ENCODE assay signal across 25 cellular contexts in genomic region chr12:11739980-11740379, GRCh38.
DNase-seq lines count a peak whose midpoint lies in the region; ATAC-seq and TF ChIP-seq lines count a peak whose summit lies in the region.
"Had no signal": no experiment of that assay in that cellular context is flagged by ENCODE, and none has a peak within 500 bp of the region (broad histone marks: within the 10 kb centered on the region; RNA-seq: fewer than 3 reads in every experiment).

No MANE protein-coding gene starts in this region.

- ATAC-seq in activated T-cell treated with anti-CD3 and anti-CD28 coated beads, Interleukin-2, amount 50 U/mL, for 72 hours (replicated peaks in 1 of 2) = no peak
- ATAC-seq in left colon = peak; percentile 49
- ATAC-seq in gastrocnemius medialis = no peak
- ATAC-seq: Right ventricle myocardium inferior had no signal

- in situ Hi-C loops in gastrocnemius medialis (cut with MboI; ENCODE audit: low sequenced_read_pairs in 4 of 4) = no loop called here

- 82 to 94% (median 92%) methylated on average over 7 of the region's 7 CpGs for whole genome bisulfite sequencing in ovary, 3 donors
- 62% methylated on average over 7 of the region's 7 CpGs for WGBS in suprapubic skin

- H3K36me3 Mint-ChIP-seq in activated T-cell treated with anti-CD3 and anti-CD28 coated beads, Interleukin-2, amount 50 U/mL, for 72 hours (ENCODE audit: insufficient read depth in 2 of 2) = peaks cover 0 to 12% of the 10 kb centered on the region in 2 donors
- peaks cover 33% of the 10 kb centered on the region for H3K36me3 Mint-ChIP-seq in activated T-cell treated with anti-CD3 and anti-CD28 coated beads, Interleukin-2, amount 50 U/mL, for 24 hours (ENCODE audit: low read depth)

- TF ChIP-seq POLR2A in ovary (IDR thresholded peaks at IDR 0.05) (no peak), gastrocnemius medialis (IDR thresholded peaks at IDR 0.05) (no peak), suprapubic skin (IDR thresholded peaks at IDR 0.05) (no peak)

- peak overlapping the region in 1 of 2 donors; percentile 21 for H3K4me3 ChIP-seq in ascending aorta
- peak overlapping the region in 1 of 2 donors; percentile 17 for H3K4me3 ChIP-seq in tibial artery
- no peak overlapping the region for H3K4me3 ChIP-seq in ovary
- H3K4me3 ChIP-seq in gastrocnemius medialis = no peak overlapping the region
- H3K4me3 ChIP-seq in suprapubic skin = no peak overlapping the region
- H3K4me3 ChIP-seq: SJSA1 had no signal

- peaks cover 72% of the 10 kb centered on the region for H3K4me1 Mint-ChIP-seq in activated T-cell treated with anti-CD3 and anti-CD28 coated beads, Interleukin-2, amount 50 U/mL, for 72 hours (ENCODE audit: low read depth)
- peaks cover 65% of the 10 kb centered on the region for H3K4me1 Mint-ChIP-seq in activated T-cell treated with anti-CD3 and anti-CD28 coated beads, Interleukin-2, amount 50 U/mL, for 24 hours (ENCODE audit: low read depth)

- H3K4me1 ChIP-seq in ascending aorta = peaks cover 0 to 42% of the 10 kb centered on the region in 2 donors
- H3K4me1 ChIP-seq in tibial artery = peaks cover 0 to 83% (median 46%) of the 10 kb centered on the region in 4 donors
- H3K4me1 ChIP-seq in ovary (ENCODE audit: insufficient read depth) = no peaks in the 10 kb centered on the region
- peaks cover 0 to 12% of the 10 kb centered on the region in 2 donors for H3K4me1 ChIP-seq in gastrocnemius medialis
- H3K4me1 ChIP-seq in suprapubic skin = peaks cover 26% of the 10 kb centered on the region

- H3K27me3 ChIP-seq in ascending aorta (no peaks in the 10 kb centered on the region), tibial artery (no peaks in the 10 kb centered on the region), ovary (no peaks in the 10 kb centered on the region), gastrocnemius medialis (no peaks in the 10 kb centered on the region), suprapubic skin (no peaks in the 10 kb centered on the region)
- H3K27me3 ChIP-seq: SJSA1 had no signal

- TF ChIP-seq CTCF in ascending aorta (IDR thresholded peaks at IDR 0.05) (no peak), tibial artery (IDR thresholded peaks at IDR 0.05) (no peak), ovary (IDR thresholded peaks at IDR 0.05) (no peak), gastrocnemius medialis (IDR thresholded peaks at IDR 0.05 in 4 of 5, conservative IDR thresholded peaks at IDR 0.05 in 1 of 5) (no peak), suprapubic skin (IDR thresholded peaks at IDR 0.05) (no peak)

- DNase-seq in activated T-cell treated with anti-CD3 and anti-CD28 coated beads, Interleukin-2, amount 50 U/mL, for 72 hours = no peak
- no peak for DNase-seq in activated T-cell treated with anti-CD3 and anti-CD28 coated beads, Interleukin-2, amount 50 U/mL, for 24 hours
- DNase-seq in ascending aorta (ENCODE audit: low spot score in 2 of 2) (no peak), left colon (no peak), tibial artery (no peak), ovary (no peak), gastrocnemius medialis (no peak), suprapubic skin (ENCODE audit: low spot score in 2 of 2) (no peak)
- DNase-seq: ACHN; CD8-positive, alpha-beta memory T cell; DMS53; GDM1; GOT3; HCEC 1CT; MV-4-11; NCI-H1105 treated with DMSO at 0.1 percent for 48 hours; NCI-H2029 treated with DMSO at 0.1 percent for 48 hours; NCI-H226; NCI-H510A treated with DMSO at 0.1 percent for 48 hours; NCI-H774 had no signal

- H3K27ac ChIP-seq in ascending aorta (peak overlapping the region; percentile 5 to 51), tibial artery (peak overlapping the region; percentile 56 to 59), ovary (no peak overlapping the region), gastrocnemius medialis (no peak overlapping the region), suprapubic skin (no peak overlapping the region)
- H3K27ac ChIP-seq: 22Rv1, C4-2B, SJSA1 had no signal

- no peaks in the 10 kb centered on the region for H3K36me3 ChIP-seq in ascending aorta
- H3K36me3 ChIP-seq in tibial artery = no peaks in the 10 kb centered on the region
- H3K36me3 ChIP-seq in ovary = no peaks in the 10 kb centered on the region
- H3K36me3 ChIP-seq in gastrocnemius medialis = no peaks in the 10 kb centered on the region
- no peaks in the 10 kb centered on the region for H3K36me3 ChIP-seq in suprapubic skin
- H3K36me3 ChIP-seq: SJSA1 had no signal

- TF ChIP-seq EP300 in ovary (IDR thresholded peaks at IDR 0.05) (no peak), suprapubic skin (IDR thresholded peaks at IDR 0.05) (no peak)

- intact Hi-C loops in ascending aorta (cut with DNase I) (no loop called here), left colon (cut with DNase I, micrococcal nuclease) (no loop called here), tibial artery (cut with DNase I; ENCODE audit: low total_unique reads) (no loop called here), ovary (cut with DNase I) (no loop called here), gastrocnemius medialis (cut with DNase I; ENCODE audit: low total_unique reads) (loop anchor here (10.0 kb wide), 1 partner anchor 145 kb away; no protein-coding TSS in a partner anchor)

- no peaks in the 10 kb centered on the region for H3K27me3 Mint-ChIP-seq in activated T-cell treated with anti-CD3 and anti-CD28 coated beads, Interleukin-2, amount 50 U/mL, for 72 hours (ENCODE audit: low read depth)
- H3K27me3 Mint-ChIP-seq in activated T-cell treated with anti-CD3 and anti-CD28 coated beads, Interleukin-2, amount 50 U/mL, for 24 hours = no peaks in the 10 kb centered on the region
- H3K27me3 Mint-ChIP-seq: IgD-negative memory B cell had no signal

- H3K9me3 ChIP-seq in ascending aorta (no peaks in the 10 kb centered on the region), tibial artery (no peaks in the 10 kb centered on the region), ovary (no peaks in the 10 kb centered on the region), gastrocnemius medialis (no peaks in the 10 kb centered on the region), suprapubic skin (no peaks in the 10 kb centered on the region)
- H3K9me3 ChIP-seq: SJSA1 had no signal

- no peaks in the 10 kb centered on the region for H3K9me3 Mint-ChIP-seq in activated T-cell treated with anti-CD3 and anti-CD28 coated beads, Interleukin-2, amount 50 U/mL, for 72 hours
- no peaks in the 10 kb centered on the region for H3K9me3 Mint-ChIP-seq in activated T-cell treated with anti-CD3 and anti-CD28 coated beads, Interleukin-2, amount 50 U/mL, for 24 hours
- H3K9me3 Mint-ChIP-seq: CD8-positive, alpha-beta memory T cell; IgD-negative memory B cell had no signal

- H3K4me3 Mint-ChIP-seq in activated T-cell treated with anti-CD3 and anti-CD28 coated beads, Interleukin-2, amount 50 U/mL, for 72 hours = no peak overlapping the region
- H3K4me3 Mint-ChIP-seq in activated T-cell treated with anti-CD3 and anti-CD28 coated beads, Interleukin-2, amount 50 U/mL, for 24 hours = no peak overlapping the region
- H3K4me3 Mint-ChIP-seq: CD8-positive, alpha-beta memory T cell had no signal

- H3K27ac Mint-ChIP-seq in activated T-cell treated with anti-CD3 and anti-CD28 coated beads, Interleukin-2, amount 50 U/mL, for 72 hours = peak overlapping the region; percentile 4
- H3K27ac Mint-ChIP-seq in activated T-cell treated with anti-CD3 and anti-CD28 coated beads, Interleukin-2, amount 50 U/mL, for 24 hours = no peak overlapping the region
- H3K27ac Mint-ChIP-seq: CD8-positive, alpha-beta memory T cell had no signal

Comparison
In these comparisons a context has a peak if more than half of its experiments do, and no peak if none do; other contexts are left out.
1. H3K27ac ChIP-seq: peak in ascending aorta (2 of 2) and tibial artery (2 of 2); none in ovary (0 of 2), gastrocnemius medialis (0 of 4) and suprapubic skin (single experiment).